8 cellular contexts compared by ENCODE assay signal in genomic region chr6:37257320-37257633, GRCh38. TPM values are rescaled to one million over a fixed set of nuclear protein-coding genes. Genes with fewer than 3 reads are reported as not detected.
DNase-seq lines count a peak whose midpoint lies in the region; ATAC-seq and TF ChIP-seq lines count a peak whose summit lies in the region.

No MANE protein-coding gene starts in this region.

- H3K4me3 ChIP-seq in astrocyte of the cerebellum (ENCODE audit: low read depth, low read length) (peak overlapping the region; percentile 98), left lung (peak overlapping the region; percentile 70 to 99), thymus (ENCODE audit: low read length) (peak overlapping the region; percentile 89)

- H3K36me3 ChIP-seq in left lung: no peaks in the 10 kb centered on the region
- H3K36me3 ChIP-seq in thymus (ENCODE audit: control insufficient read depth, insufficient read depth): no peaks in the 10 kb centered on the region

- H3K4me1 ChIP-seq in left lung (peaks cover 6 to 44% of the 10 kb centered on the region in 2 donors), thymus (ENCODE audit: control insufficient read depth, insufficient read depth, low read length) (peaks cover 12% of the 10 kb centered on the region)

- in situ Hi-C loops in astrocyte of the cerebellum (cut with HindIII; ENCODE audit: low sequenced_read_pairs): no loop called here

- H3K4me3 Mint-ChIP-seq in activated T-cell treated with anti-CD3 and anti-CD28 coated beads, Interleukin-2, amount 50 U/mL, for 72 hours: peak overlapping the region; percentile 93 to 96

- no peaks in the 10 kb centered on the region for H3K27me3 ChIP-seq in left lung
- no peaks in the 10 kb centered on the region for H3K27me3 ChIP-seq in thymus (ENCODE audit: control insufficient read depth, insufficient read depth)

- H3K9me3 ChIP-seq in left lung (no peaks in the 10 kb centered on the region), thymus (ENCODE audit: control insufficient read depth) (no peaks in the 10 kb centered on the region)

- DNase-seq in activated T-cell treated with anti-CD3 and anti-CD28 coated beads, Interleukin-2, amount 50 U/mL, for 72 hours: no peak
- DNase-seq in activated T-cell treated with anti-CD3 and anti-CD28 coated beads for 4 hours: no peak
- DNase-seq in astrocyte of the cerebellum (ENCODE audit: low read depth): no peak
- no peak for DNase-seq in left lung
- no peak for DNase-seq in NCI-H1436 (lab: John Stamatoyannopoulos, UW)
- no peak for DNase-seq in NCI-H510A treated with DMSO at 0.1 percent for 48 hours (lab: John Stamatoyannopoulos, UW)

- no peak for TF ChIP-seq CTCF in astrocyte of the cerebellum (IDR thresholded peaks at IDR 0.05; ENCODE audit: low read depth, low read length, missing control alignments)
- no peak for TF ChIP-seq CTCF in left lung (IDR thresholded peaks at IDR 0.05)

- ATAC-seq in activated T-cell treated with anti-CD3 and anti-CD28 coated beads, Interleukin-2, amount 50 U/mL, for 72 hours (replicated peaks in 1 of 2): no peak
- ATAC-seq in left lung: no peak
- no peak for ATAC-seq in GM19455 (IDR thresholded peaks at IDR 0.05; ENCODE audit: unreplicated experiment)

- peaks cover 1 to 7% of the 10 kb centered on the region in 2 donors for H3K36me3 Mint-ChIP-seq in activated T-cell treated with anti-CD3 and anti-CD28 coated beads, Interleukin-2, amount 50 U/mL, for 72 hours (ENCODE audit: insufficient read depth in 2 of 2)

- H3K9me3 Mint-ChIP-seq in activated T-cell treated with anti-CD3 and anti-CD28 coated beads, Interleukin-2, amount 50 U/mL, for 72 hours: no peaks in the 10 kb centered on the region

- H3K27ac ChIP-seq in left lung (peak overlapping the region in 1 of 2 donors; percentile 87), thymus (ENCODE audit: low read depth) (no peak overlapping the region)

- peak overlapping the region; percentile 99 for H3K27ac Mint-ChIP-seq in activated T-cell treated with anti-CD3 and anti-CD28 coated beads, Interleukin-2, amount 50 U/mL, for 72 hours

- H3K4me1 Mint-ChIP-seq in activated T-cell treated with anti-CD3 and anti-CD28 coated beads, Interleukin-2, amount 50 U/mL, for 72 hours (ENCODE audit: low read depth): peaks cover 61% of the 10 kb centered on the region

- H3K27me3 Mint-ChIP-seq in activated T-cell treated with anti-CD3 and anti-CD28 coated beads, Interleukin-2, amount 50 U/mL, for 72 hours (ENCODE audit: low read depth): no peaks in the 10 kb centered on the region

- intact Hi-C loops in left lung (cut with DNase I): no loop called here

- WGBS in thymus: 4% methylated on average over 9 of the region's 9 CpGs

RNA-seq across cellular contexts. Expression of gene TBC1D22B, which starts 0.3 kb away (rescaled TPM):
- total RNA-seq in activated T-cell treated with anti-CD3 and anti-CD28 coated beads, Interleukin-2, amount 50 U/mL, for 72 hours: 10 to 100 TPM; 23.2 to 24.4 TPM
- 10 to 100 TPM; 10.7 to 12.4 TPM for total RNA-seq in left lung
- 8.8 TPM for polyA plus RNA-seq in thymus

RNA-seq across cellular contexts. Expression of gene TMEM217, which starts 0.7 kb away (rescaled TPM):
- 1 to 10 TPM; 6.8 to 9.3 TPM for total RNA-seq in activated T-cell treated with anti-CD3 and anti-CD28 coated beads, Interleukin-2, amount 50 U/mL, for 72 hours
- 1 to 10 TPM; 2.1 to 5.3 TPM for total RNA-seq in left lung
- polyA plus RNA-seq in thymus: 4.0 TPM
